25 cellular contexts compared by ENCODE assay signal in genomic region chr16:88726981-88727380, GRCh38. TPM values are rescaled to one million over a fixed set of nuclear protein-coding genes. Genes with fewer than 3 reads are reported as not detected.
A peak's percentile ranks its signal among the peaks of the same experiment; 100 is the strongest.
DNase-seq lines count a peak whose midpoint lies in the region; ATAC-seq, FAIRE-seq and TF ChIP-seq lines count a peak whose summit lies in the region.
"Had no signal": no experiment of that assay in that cellular context is flagged by ENCODE, and none has a peak within 500 bp of the region (broad histone marks: within the 10 kb centered on the region; RNA-seq: fewer than 3 reads in every experiment).

No MANE protein-coding gene starts in this region.

- WGBS in heart left ventricle, 4 donors, result 95 to 96% (median 96%) methylated on average over 11 to 28 of the region's 28 CpGs
- over 99% methylated on average over 17 of the region's 28 CpGs for WGBS in K562 (ENCODE audit: insufficient coverage, low coverage, missing lambda C conversion rate)
- WGBS in psoas muscle, 3 donors, result 82 to 89% (median 85%) methylated on average over 24 to 28 of the region's 28 CpGs

- no peak overlapping the region for H2AFZ ChIP-seq in K562 (ENCODE audit: low read depth, low read length)
- H2AFZ ChIP-seq: GM23338 had no signal

- TF ChIP-seq CTCF in heart left ventricle (IDR thresholded peaks at IDR 0.05) (no peak), K562 (IDR thresholded peaks at IDR 0.05 in 2 of 3, conservative IDR thresholded peaks at IDR 0.05 in 1 of 3; ENCODE audit: insufficient read depth in 2 of 3, low read depth in 1 of 3, low read length in 3 of 3) (no peak), RWPE1 (conservative IDR thresholded peaks at IDR 0.05; ENCODE audit: low read depth) (no peak), psoas muscle (IDR thresholded peaks at IDR 0.05) (no peak)

- CTCF ChIA-PET in K562 (lab: Yijun Ruan, JAX; ENCODE audit: low intra/inter-chr PET ratio) (no interaction called here), RWPE1 (lab: Yijun Ruan, JAX) (no interaction called here)

- TF ChIP-seq POLR2A in heart left ventricle (IDR thresholded peaks at IDR 0.05) (no peak), K562 (conservative IDR thresholded peaks at IDR 0.05) (peak; percentile 39; the same call in 1 of the 2 replicates)

- no peak overlapping the region for H3K4me3 ChIP-seq in heart left ventricle
- no peak overlapping the region for H3K4me3 ChIP-seq in K562
- H3K4me3 ChIP-seq in psoas muscle, result no peak overlapping the region
- H3K4me3 ChIP-seq: BLaER1, GM23338, SJCRH30 had no signal

- no TSS peak for BruUV-seq in K562 (replicated peaks; lab: Mats Ljungman, UMichigan)

- H3K4me2 ChIP-seq in K562 (ENCODE audit: insufficient read depth, low read length), result no peak overlapping the region
- H3K4me2 ChIP-seq: GM23338 had no signal

- no peak for ATAC-seq in Right ventricle myocardium inferior
- no peak for ATAC-seq in heart left ventricle
- ATAC-seq in K562, result no peak
- ATAC-seq in psoas muscle, result no peak
- ATAC-seq: GM23338, SK-N-SH treated with all-trans-retinoic acid at 6 μM for 48 hours, T-helper 17 cell had no signal

- H3K9me3 ChIP-seq in heart left ventricle, result no peaks in the 10 kb centered on the region
- H3K9me3 ChIP-seq in K562 (replicated peaks; ENCODE audit: control insufficient read depth, insufficient read depth, low read depth, low read length), result no peaks in the 10 kb centered on the region
- H3K9me3 ChIP-seq in psoas muscle, result no peaks in the 10 kb centered on the region
- H3K9me3 ChIP-seq: BLaER1, SJCRH30 had no signal

- no peaks in the 10 kb centered on the region; the same call in 1 of the 2 replicates for H4K20me1 ChIP-seq in K562 (replicated peaks; ENCODE audit: control insufficient read depth, insufficient read depth, low read length)

- H3K27me3 ChIP-seq in heart left ventricle (no peaks in the 10 kb centered on the region), K562 (ENCODE audit: control insufficient read depth in 2 of 2, insufficient read depth in 2 of 2, low read length in 2 of 2) (no peaks in the 10 kb centered on the region), psoas muscle (ENCODE audit: insufficient read depth in 3 of 3, low read length in 2 of 3) (peaks cover 0 to 4% (median 2%) of the 10 kb centered on the region in 3 donors)
- H3K27me3 ChIP-seq: BLaER1, SJCRH30 had no signal

- H3K27ac ChIP-seq in heart left ventricle (no peak overlapping the region), K562 (ENCODE audit: extremely low read depth, low read depth, low read length) (no peak overlapping the region), RWPE1 (no peak overlapping the region), psoas muscle (no peak overlapping the region)
- H3K27ac ChIP-seq: SJCRH30 had no signal

- H3K4me1 ChIP-seq in heart left ventricle (peaks cover 0 to 5% (median 0%) of the 10 kb centered on the region in 12 donors), K562 (replicated peaks in 1 of 2; ENCODE audit: control insufficient read depth in 2 of 2, insufficient read depth in 2 of 2, low read length in 2 of 2) (peaks cover 0 to 56% of the 10 kb centered on the region in 2 experiments; a peak in 2 of 5 replicates), psoas muscle (no peaks in the 10 kb centered on the region)

- TF ChIP-seq RAD21 in K562 (CRISPR knock-in tag; conservative IDR thresholded peaks at IDR 0.05 in 1 of 2, IDR thresholded peaks at IDR 0.05 in 1 of 2), result no peak

- no peak for FAIRE-seq in K562 (lab: Jason Lieb, UNC)
- FAIRE-seq: A204.1, G401.6, RCC 7860 had no signal

- intact Hi-C loops in Right ventricle myocardium inferior (cut with DNase I), result no loop called here
- intact Hi-C loops in heart left ventricle (cut with DNase I), result no loop called here
- intact Hi-C loops in K562 (cut with micrococcal nuclease), result no loop called here
- intact Hi-C loops in psoas muscle (cut with DNase I), result no loop called here

- POLR2A ChIA-PET in K562 (lab: Yijun Ruan, JAX) (no interaction called here), RWPE1 (lab: Yijun Ruan, JAX; ENCODE audit: low non-redundant PET) (no interaction called here)

- no peak overlapping the region; a peak in 1 of 4 replicates for H3K9ac ChIP-seq in K562 (ENCODE audit: insufficient read depth in 1 of 2, low read depth in 2 of 2, low read length in 2 of 2)
- H3K9ac ChIP-seq: BLaER1 had no signal

- H3K36me3 ChIP-seq in heart left ventricle, result peaks cover 0 to 81% (median 56%) of the 10 kb centered on the region in 9 donors
- H3K36me3 ChIP-seq in K562 (ENCODE audit: control insufficient read depth, insufficient read depth, low read length), result peaks cover 86% of the 10 kb centered on the region; the same call in 2 of the 3 replicates
- peaks cover 0 to 37% of the 10 kb centered on the region in 2 donors for H3K36me3 ChIP-seq in psoas muscle (ENCODE audit: insufficient read depth in 1 of 2, low read depth in 1 of 2)
- H3K36me3 ChIP-seq: SJCRH30 had no signal

- in situ Hi-C loops in K562 (cut with MboI), result no loop called here

- no peaks in the 10 kb centered on the region for H3K9me1 ChIP-seq in K562 (ENCODE audit: control insufficient read depth, insufficient read depth, low read length)

- no peaks in the 10 kb centered on the region for H3K79me2 ChIP-seq in K562 (ENCODE audit: control insufficient read depth, insufficient read depth, low read length)

- TF ChIP-seq EP300 in K562 (IDR thresholded peaks at IDR 0.05; ENCODE audit: low read length), result no peak

- peak; percentile 38 for DNase-seq in NCI-H146 (lab: John Stamatoyannopoulos, UW)
- DNase-seq in NCI-H146 treated with DMSO at 0.1 percent for 48 hours (lab: John Stamatoyannopoulos, UW; ENCODE audit: unreplicated experiment), result no peak
- peak; percentile 33 for DNase-seq in Right ventricle myocardium inferior (ENCODE audit: missing footprints)
- no peak for DNase-seq in heart left ventricle
- no peak for DNase-seq in K562 (ENCODE audit: extremely low read depth in 1 of 4, low spot score in 3 of 4)
- no peak for DNase-seq in RWPE1 (ENCODE audit: low spot score)
- DNase-seq in psoas muscle, result no peak
- DNase-seq: CD4-positive, alpha-beta T cell; COR-L47; H9; KBM-7; MV-4-11; NCI-H1930; NCI-H2171 treated with DMSO at 0.1 percent for 48 hours; NCI-H446; NCI-H526; SJCRH30; T-helper 17 cell had no signal

RNA-seq across cellular contexts. Expression of gene CTU2, which starts 20.7 kb away (rescaled TPM):
- total RNA-seq in Right ventricle myocardium inferior, result 13.1 TPM
- 10 to 100 TPM in 7 of 9 donors, 1 to 10 TPM in 2; 6.5 to 20.8 (median 12.3) TPM for total RNA-seq in heart left ventricle
- 10 to 100 TPM; 16.0 to 20.8 TPM for polyA plus RNA-seq in heart left ventricle
- total RNA-seq in K562 (2011; cell fraction: chromatin; rRNA removed; ENCODE audit: low replicate concordance), result 45.3 and 159 TPM in 2 replicates
- 114 and 148 TPM in 2 replicates for total RNA-seq in K562 (2011; cell fraction: nucleolus; rRNA removed)
- total RNA-seq in K562 (2011; cell fraction: nucleoplasm; rRNA removed), result 48.7 and 66.7 TPM in 2 replicates
- total RNA-seq in K562 (2014; rRNA removed), result 55.4 and 68.9 TPM in 2 replicates
- total RNA-seq in K562 (2014; rRNA removed; fragmentation: Illumina TruSeq; extraction: Trizol), result 7.2 and 11.9 TPM in 2 replicates
- 41.1 and 49.2 TPM in 2 replicates for total RNA-seq in K562 (2015; rRNA removed; fragmentation: Illumina TruSeq; extraction: Trizol)
- total RNA-seq in K562 (2021), result 105 and 106 TPM in 2 replicates
- polyA plus RNA-seq in K562 (2011; rRNA removed), result 23.2 and 30.1 TPM in 2 replicates
- polyA plus RNA-seq in K562 (2011; cell fraction: cytosol; rRNA removed), result 40.2 and 96.8 TPM in 2 replicates
- polyA plus RNA-seq in K562 (2011; cell fraction: nucleus; rRNA removed), result 102 and 136 TPM in 2 replicates
- polyA plus RNA-seq in K562 (2012), result 34.1 and 51.7 TPM in 2 replicates
- 17.7 and 46.9 TPM in 2 replicates for polyA plus RNA-seq in K562 (2014; fragmentation: Illumina TruSeq; extraction: Trizol)
- 1 to 10 TPM; 1.3 to 3.0 TPM for polyA plus RNA-seq in K562 (2014; fragmentation: Nextera tagmentation; extraction: Ambion mirVana)
- polyA plus RNA-seq in K562 (2014; rRNA removed), result 63.4 and 76.6 TPM in 2 replicates
- polyA minus RNA-seq in K562 (2011; rRNA and poly(A)+ RNA removed), result 9.4 and 14.4 TPM in 2 replicates
- polyA minus RNA-seq in K562 (2011; cell fraction: cytosol; rRNA and poly(A)+ RNA removed), result 48.0 and 51.1 TPM in 2 replicates
- polyA minus RNA-seq in K562 (2011; cell fraction: nucleus; rRNA and poly(A)+ RNA removed), result 40.7 and 44.1 TPM in 2 replicates
- total RNA-seq in psoas muscle, result 10 to 100 TPM; 12.4 to 24.1 (median 19.6) TPM
- polyA plus RNA-seq in psoas muscle, result 10 to 100 TPM; 20.2 to 24.1 (median 21.9) TPM

RNA-seq across cellular contexts. Expression of gene RNF166, which starts 20.8 kb away (rescaled TPM):
- 17.0 TPM for total RNA-seq in Right ventricle myocardium inferior
- 10 to 100 TPM in 8 of 9 donors, 1 to 10 TPM in 1; 9.3 to 28.5 (median 15.4) TPM for total RNA-seq in heart left ventricle
- polyA plus RNA-seq in heart left ventricle, result 10 to 100 TPM; 14.7 to 21.8 TPM
- total RNA-seq in K562 (2011; cell fraction: chromatin; rRNA removed; ENCODE audit: low replicate concordance), result 58.8 and 182 TPM in 2 replicates
- 89.5 and 92.7 TPM in 2 replicates for total RNA-seq in K562 (2011; cell fraction: nucleolus; rRNA removed)
- 60.1 and 64.4 TPM in 2 replicates for total RNA-seq in K562 (2011; cell fraction: nucleoplasm; rRNA removed)
- total RNA-seq in K562 (2014; rRNA removed), result 46.9 and 61.6 TPM in 2 replicates
- total RNA-seq in K562 (2014; rRNA removed; fragmentation: Illumina TruSeq; extraction: Trizol), result 6.1 and 7.3 TPM in 2 replicates
- total RNA-seq in K562 (2015; rRNA removed; fragmentation: Illumina TruSeq; extraction: Trizol), result 19.5 and 22.3 TPM in 2 replicates
- 60.3 and 61.2 TPM in 2 replicates for total RNA-seq in K562 (2021)
- polyA plus RNA-seq in K562 (2011; rRNA removed), result 26.5 and 37.4 TPM in 2 replicates
- 37.8 and 90.9 TPM in 2 replicates for polyA plus RNA-seq in K562 (2011; cell fraction: cytosol; rRNA removed)
- 118 and 185 TPM in 2 replicates for polyA plus RNA-seq in K562 (2011; cell fraction: nucleus; rRNA removed)
- 23.8 and 39.8 TPM in 2 replicates for polyA plus RNA-seq in K562 (2012)
- 12.7 and 27.9 TPM in 2 replicates for polyA plus RNA-seq in K562 (2014; fragmentation: Illumina TruSeq; extraction: Trizol)
- under 1 TPM; 0.56 to 0.96 TPM for polyA plus RNA-seq in K562 (2014; fragmentation: Nextera tagmentation; extraction: Ambion mirVana)
- polyA plus RNA-seq in K562 (2014; rRNA removed), result 59.4 and 65.6 TPM in 2 replicates
- 7.0 and 12.0 TPM in 2 replicates for polyA minus RNA-seq in K562 (2011; rRNA and poly(A)+ RNA removed)
- polyA minus RNA-seq in K562 (2011; cell fraction: cytosol; rRNA and poly(A)+ RNA removed), result 41.2 and 44.5 TPM in 2 replicates
- polyA minus RNA-seq in K562 (2011; cell fraction: nucleus; rRNA and poly(A)+ RNA removed), result 33.4 and 39.2 TPM in 2 replicates
- total RNA-seq in psoas muscle, result 10 to 100 TPM; 13.4 to 22.9 (median 15.7) TPM
- 10 to 100 TPM; 10.1 to 14.9 (median 12.1) TPM for polyA plus RNA-seq in psoas muscle

RNA-seq across cellular contexts. Expression of gene SNAI3, which starts 40.7 kb away (rescaled TPM):
- total RNA-seq in Right ventricle myocardium inferior (2.9 TPM), heart left ventricle (1 to 10 TPM in 6 of 9 donors, under 1 TPM in 3; 0.76 to 9.5 (median 1.4) TPM), K562 (2014; rRNA removed) (2.7 and 4.1 TPM in 2 replicates), K562 (2014; rRNA removed; fragmentation: Illumina TruSeq; extraction: Trizol) (0.15 and 0.19 TPM in 2 replicates), K562 (2015; rRNA removed; fragmentation: Illumina TruSeq; extraction: Trizol) (0.72 and 0.87 TPM in 2 replicates), K562 (2021) (2.5 and 3.1 TPM in 2 replicates), psoas muscle (1 to 10 TPM; 1.5 to 8.5 (median 4.0) TPM)
- polyA plus RNA-seq in heart left ventricle (1 to 10 TPM; 1.7 to 4.4 TPM), K562 (2011; rRNA removed) (0.88 and 3.0 TPM in 2 replicates), K562 (2014; fragmentation: Illumina TruSeq; extraction: Trizol) (0.70 and 1.9 TPM in 2 replicates), K562 (2014; fragmentation: Nextera tagmentation; extraction: Ambion mirVana) (under 1 TPM in 1 of 2 experiments, not detected in 1; 0.04 TPM), K562 (2014; rRNA removed) (1.5 and 2.1 TPM in 2 replicates), psoas muscle (1 to 10 TPM; 1.2 to 5.3 (median 3.0) TPM)
- total RNA-seq in K562 (2011; cell fraction: chromatin; rRNA removed; ENCODE audit: low replicate concordance), result 0.79 and 2.9 TPM in 2 replicates
- 3.2 and 3.7 TPM in 2 replicates for total RNA-seq in K562 (2011; cell fraction: nucleolus; rRNA removed)
- total RNA-seq in K562 (2011; cell fraction: nucleoplasm; rRNA removed), result 0.95 and 1.1 TPM in 2 replicates
- 3.2 and 5.5 TPM in 2 replicates for polyA plus RNA-seq in K562 (2011; cell fraction: cytosol; rRNA removed)
- 2.9 and 3.8 TPM in 2 replicates for polyA plus RNA-seq in K562 (2011; cell fraction: nucleus; rRNA removed)
- 0.95 and 1.2 TPM in 2 replicates for polyA plus RNA-seq in K562 (2012)
- polyA minus RNA-seq in K562 (2011; rRNA and poly(A)+ RNA removed), result 0.42 and 0.87 TPM in 2 replicates
- 1.9 and 3.5 TPM in 2 replicates for polyA minus RNA-seq in K562 (2011; cell fraction: cytosol; rRNA and poly(A)+ RNA removed)
- polyA minus RNA-seq in K562 (2011; cell fraction: nucleus; rRNA and poly(A)+ RNA removed), result 1.5 and 2.3 TPM in 2 replicates
- total RNA-seq: MCF 10A had no signal

RNA-seq across cellular contexts. Expression of gene PIEZO1, which starts 58.0 kb away (rescaled TPM):
- total RNA-seq in Right ventricle myocardium inferior (18.1 TPM), heart left ventricle (10 to 100 TPM; 14.2 to 59.7 (median 19.7) TPM), K562 (2014; rRNA removed) (213 and 305 TPM in 2 replicates), K562 (2014; rRNA removed; fragmentation: Illumina TruSeq; extraction: Trizol) (44.5 and 45.2 TPM in 2 replicates), K562 (2015; rRNA removed; fragmentation: Illumina TruSeq; extraction: Trizol) (97.9 and 113 TPM in 2 replicates), K562 (2021) (354 and 432 TPM in 2 replicates), psoas muscle (10 to 100 TPM in 2 of 4 donors, 1 to 10 TPM in 2; 8.8 to 12.6 (median 10.9) TPM)
- polyA plus RNA-seq in heart left ventricle (10 to 100 TPM; 31.2 to 45.0 TPM), K562 (2011; rRNA removed) (131 and 170 TPM in 2 replicates), K562 (2014; fragmentation: Illumina TruSeq; extraction: Trizol) (146 and 201 TPM in 2 replicates), K562 (2014; fragmentation: Nextera tagmentation; extraction: Ambion mirVana) (1 to 10 TPM; 3.6 to 9.6 TPM), K562 (2014; rRNA removed) (319 and 383 TPM in 2 replicates), psoas muscle (10 to 100 TPM in 2 of 3 donors, 1 to 10 TPM in 1; 7.2 to 26.8 (median 10.2) TPM)
- 759 and 2,233 TPM in 2 replicates for total RNA-seq in K562 (2011; cell fraction: chromatin; rRNA removed; ENCODE audit: low replicate concordance)
- 1,565 and 1,591 TPM in 2 replicates for total RNA-seq in K562 (2011; cell fraction: nucleolus; rRNA removed)
- 1,027 and 1,219 TPM in 2 replicates for total RNA-seq in K562 (2011; cell fraction: nucleoplasm; rRNA removed)
- 143 and 281 TPM in 2 replicates for polyA plus RNA-seq in K562 (2011; cell fraction: cytosol; rRNA removed)
- polyA plus RNA-seq in K562 (2011; cell fraction: nucleus; rRNA removed), result 1,334 and 2,777 TPM in 2 replicates
- polyA plus RNA-seq in K562 (2012), result 266 and 440 TPM in 2 replicates
- 56.6 and 97.2 TPM in 2 replicates for polyA minus RNA-seq in K562 (2011; rRNA and poly(A)+ RNA removed)
- 155 and 200 TPM in 2 replicates for polyA minus RNA-seq in K562 (2011; cell fraction: cytosol; rRNA and poly(A)+ RNA removed)
- polyA minus RNA-seq in K562 (2011; cell fraction: nucleus; rRNA and poly(A)+ RNA removed), result 321 and 450 TPM in 2 replicates

Comparison
In these comparisons a context has a peak if more than half of its experiments do, and no peak if none do; other contexts are left out.
1. DNase-seq: peak in NCI-H146 (single experiment) and Right ventricle myocardium inferior (single experiment); none in NCI-H146 treated with DMSO at 0.1 percent for 48 hours (single experiment), heart left ventricle (0 of 5), K562 (0 of 4), RWPE1 (single experiment) and psoas muscle (0 of 2).